ENCODE assay signal across 22 cellular contexts in genomic region chr4:101197350-101197749, GRCh38.
DNase-seq lines count a peak whose midpoint lies in the region; ATAC-seq and TF ChIP-seq lines count a peak whose summit lies in the region.
"Had no signal": no experiment of that assay in that cellular context is flagged by ENCODE, and none has a peak within 500 bp of the region (broad histone marks: within the 10 kb centered on the region; RNA-seq: fewer than 3 reads in every experiment).

No MANE protein-coding gene starts in this region.

- H3K4me1 ChIP-seq in right lobe of liver: peaks cover 0 to 30% (median 15%) of the 10 kb centered on the region in 4 donors

- H3K27ac ChIP-seq in C4-2B: peak overlapping the region; percentile 70; the same call in 1 of the 2 replicates
- no peak overlapping the region for H3K27ac ChIP-seq in right lobe of liver
- H3K27ac ChIP-seq: SK-N-MC had no signal

- peaks cover 3% of the 10 kb centered on the region for H3K36me3 Mint-ChIP-seq in T-helper 17 cell (ENCODE audit: low read depth)

- intact Hi-C loops in right lobe of liver (cut with DNase I): no loop called here

- H3K4me1 Mint-ChIP-seq in T-helper 17 cell: peaks cover 38% of the 10 kb centered on the region

- peak overlapping the region; percentile 81 for H3K27ac Mint-ChIP-seq in T-helper 17 cell
- H3K27ac Mint-ChIP-seq: CD8-positive, alpha-beta T cell; HFFc6 had no signal

- WGBS in right lobe of liver (ENCODE audit: insufficient coverage, low coverage, low lambda C conversion rate, missing lambda C conversion rate): 31% methylated on average over 4 of the region's 4 CpGs

- no peak overlapping the region for H3K4me3 Mint-ChIP-seq in T-helper 17 cell
- H3K4me3 Mint-ChIP-seq: CD8-positive, alpha-beta T cell; HFFc6 had no signal

- TF ChIP-seq CTCF in C4-2B (conservative IDR thresholded peaks at IDR 0.05) (no peak), right lobe of liver (IDR thresholded peaks at IDR 0.05) (no peak)

- H3K9me3 ChIP-seq in T-helper 17 cell (ENCODE audit: control insufficient read depth, low read length, poor library complexity, severe bottlenecking): no peaks in the 10 kb centered on the region
- no peaks in the 10 kb centered on the region for H3K9me3 ChIP-seq in right lobe of liver
- H3K9me3 ChIP-seq: MG63 had no signal

- no peaks in the 10 kb centered on the region for H3K36me3 ChIP-seq in right lobe of liver
- H3K36me3 ChIP-seq: MG63 had no signal

- ATAC-seq in T-helper 17 cell: no peak
- ATAC-seq in right lobe of liver: peak in 3 of 4 donors; percentile 15 to 26 (median 20)
- ATAC-seq in HG02973 (IDR thresholded peaks at IDR 0.05; ENCODE audit: unreplicated experiment): no peak
- ATAC-seq in HG02571 (IDR thresholded peaks at IDR 0.05; ENCODE audit: unreplicated experiment): no peak
- ATAC-seq: CD8-positive, alpha-beta T cell had no signal

- no peak overlapping the region for H3K4me3 ChIP-seq in right lobe of liver
- H3K4me3 ChIP-seq: MG63, SK-N-MC had no signal

- H3K27me3 Mint-ChIP-seq in T-helper 17 cell: no peaks in the 10 kb centered on the region
- H3K27me3 Mint-ChIP-seq: IgD-negative memory B cell had no signal

- TF ChIP-seq POLR2A in right lobe of liver (IDR thresholded peaks at IDR 0.05): no peak

- DNase-seq in DMS53 (lab: John Stamatoyannopoulos, UW) (peak; percentile 20), DMS53 treated with DMSO at 0.1 percent for 48 hours (lab: John Stamatoyannopoulos, UW; ENCODE audit: unreplicated experiment) (no peak), T-helper 17 cell (no peak), right lobe of liver (no peak), amygdala (lab: John Stamatoyannopoulos, UW) (no peak)
- DNase-seq: CD8-positive, alpha-beta T cell; GDM1; H7; HFFc6; Karpas-422; MG63; NCI-H1048; NCI-H1436; NCI-H2081 treated with DMSO at 0.1 percent for 48 hours; NCI-H2227 treated with DMSO at 0.1 percent for 48 hours; NCI-H524 treated with DMSO at 0.1 percent for 48 hours; SHP77 had no signal

- H3K27me3 ChIP-seq in right lobe of liver: no peaks in the 10 kb centered on the region
- H3K27me3 ChIP-seq: MG63 had no signal

Comparison
In these comparisons a context has a peak if more than half of its experiments do, and no peak if none do; other contexts are left out.
1. ATAC-seq: peak in right lobe of liver (3 of 4); none in T-helper 17 cell (single experiment), HG02973 (single experiment) and HG02571 (single experiment).